ENCODE assay signal across 2 cellular contexts in the genomic region with DNA sequence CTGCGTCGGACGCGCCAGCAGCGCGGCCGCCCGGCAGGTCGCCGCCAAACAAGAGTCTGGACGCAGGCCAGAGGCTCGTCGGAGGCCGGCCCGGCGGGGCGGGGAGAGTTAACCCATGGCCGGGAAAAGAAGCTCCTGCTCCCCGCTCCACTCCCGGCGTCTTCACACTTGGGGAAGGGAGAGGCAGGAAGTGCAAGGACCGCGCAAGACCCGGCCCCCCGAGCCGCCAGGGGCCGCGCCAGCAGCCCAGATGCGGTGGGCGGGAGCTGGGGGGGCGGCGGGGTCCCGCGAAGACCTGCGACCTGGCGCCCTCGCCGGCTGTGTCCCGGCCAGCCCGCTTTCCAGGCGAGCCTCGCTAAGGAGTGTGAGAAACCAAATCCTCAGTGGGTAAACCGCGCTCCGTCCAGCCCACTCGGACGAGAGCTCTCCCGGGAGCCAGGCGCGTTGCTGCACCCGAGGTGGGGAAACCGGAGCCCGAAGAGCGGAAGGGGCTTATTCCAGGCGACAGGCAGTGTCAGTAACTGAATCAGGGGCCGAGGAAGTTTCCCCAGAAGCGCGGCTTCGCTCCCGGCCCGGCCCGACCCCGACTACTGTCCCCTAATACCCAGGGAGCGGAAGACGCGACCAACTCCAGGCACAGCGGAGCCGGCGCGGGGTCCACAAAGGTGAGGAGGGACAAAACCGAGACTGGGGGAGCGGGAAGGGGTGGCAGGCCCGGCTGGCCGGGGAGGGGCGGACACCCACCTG.
A peak's percentile ranks its signal among the peaks of the same experiment; 100 is the strongest.
TF ChIP-seq lines count a peak whose summit lies in the region.

No MANE protein-coding gene starts in this region.

TF ChIP-seq in PFSK-1, 5 proteins besides CTCF, POLR2A, EP300 and RAD21 (continued from another document):
- no peak for TF ChIP-seq POLR2AphosphoS5 (IDR thresholded peaks at IDR 0.05; ENCODE audit: low read depth, low read length)
TF ChIP-seq in PFSK-1: peak in this region for 1.

TF ChIP-seq in HepG2, 621 proteins besides CTCF, POLR2A, EP300 and RAD21 (continued from another document and continues in another):
- TF ChIP-seq SRSF4 (IDR thresholded peaks at IDR 0.05; ENCODE audit: low read depth, low read length, poor library complexity, severe bottlenecking) (no peak), ZNF766 (CRISPR knock-in tag; IDR thresholded peaks at IDR 0.05; ENCODE audit: borderline replicate concordance) (no peak), NONO (IDR thresholded peaks at IDR 0.05) (no peak), NONO (CRISPR knock-in tag; conservative IDR thresholded peaks at IDR 0.05) (no peak), ZNF83 (CRISPR knock-in tag; IDR thresholded peaks at IDR 0.05; ENCODE audit: borderline replicate concordance) (no peak), KLF12 (CRISPR knock-in tag; IDR thresholded peaks at IDR 0.05; ENCODE audit: borderline replicate concordance) (no peak), ZNF253 (CRISPR knock-in tag; IDR thresholded peaks at IDR 0.05; ENCODE audit: borderline replicate concordance) (0 out of 2 replicates have a peak, but pooled peaks have one; percentile 44), ZNF484 (CRISPR knock-in tag; IDR thresholded peaks at IDR 0.05; ENCODE audit: borderline replicate concordance, low read depth) (no peak), EEA1 (CRISPR knock-in tag; IDR thresholded peaks at IDR 0.05; ENCODE audit: borderline replicate concordance) (no peak), REPIN1 (CRISPR knock-in tag; IDR thresholded peaks at IDR 0.05; ENCODE audit: borderline replicate concordance, low read depth) (no peak), ZNF547 (CRISPR knock-in tag; IDR thresholded peaks at IDR 0.05) (no peak), NFE2L1 (CRISPR knock-in tag; IDR thresholded peaks at IDR 0.05; ENCODE audit: borderline replicate concordance) (no peak), ZNF558 (CRISPR knock-in tag; IDR thresholded peaks at IDR 0.05; ENCODE audit: borderline replicate concordance) (no peak), ZNF564 (CRISPR knock-in tag; IDR thresholded peaks at IDR 0.05) (0 out of 2 replicates have a peak, but pooled peaks have one; percentile 36), PAF1 (CRISPR knock-in tag; IDR thresholded peaks at IDR 0.05) (no peak), RARG (CRISPR knock-in tag; IDR thresholded peaks at IDR 0.05; ENCODE audit: low read depth) (no peak), NCOA2 (CRISPR knock-in tag; IDR thresholded peaks at IDR 0.05) (no peak), NFE2 (CRISPR knock-in tag; IDR thresholded peaks at IDR 0.05) (no peak), HMG20A (CRISPR knock-in tag; IDR thresholded peaks at IDR 0.05; ENCODE audit: borderline replicate concordance) (no peak), SAP130 (CRISPR knock-in tag; IDR thresholded peaks at IDR 0.05; ENCODE audit: low read depth) (no peak), TAF1 (CRISPR knock-in tag; IDR thresholded peaks at IDR 0.05) (no peak), SAFB2 (CRISPR knock-in tag; IDR thresholded peaks at IDR 0.05; ENCODE audit: borderline replicate concordance, low read depth) (no peak), ZBTB8A (CRISPR knock-in tag; IDR thresholded peaks at IDR 0.05; ENCODE audit: borderline replicate concordance, low read depth) (no peak), ZFY (CRISPR knock-in tag; IDR thresholded peaks at IDR 0.05) (0 out of 2 replicates have a peak, but pooled peaks have one; percentile 17), NFYB (CRISPR knock-in tag; IDR thresholded peaks at IDR 0.05) (no peak), SPEN (CRISPR knock-in tag; IDR thresholded peaks at IDR 0.05; ENCODE audit: low read depth) (no peak), ZFP36L2 (CRISPR knock-in tag; IDR thresholded peaks at IDR 0.05) (no peak), HNRNPLL (IDR thresholded peaks at IDR 0.05; ENCODE audit: low read depth, low read length, poor library complexity, severe bottlenecking) (peak; percentile 80)
- TF ChIP-seq, protein P1, sequence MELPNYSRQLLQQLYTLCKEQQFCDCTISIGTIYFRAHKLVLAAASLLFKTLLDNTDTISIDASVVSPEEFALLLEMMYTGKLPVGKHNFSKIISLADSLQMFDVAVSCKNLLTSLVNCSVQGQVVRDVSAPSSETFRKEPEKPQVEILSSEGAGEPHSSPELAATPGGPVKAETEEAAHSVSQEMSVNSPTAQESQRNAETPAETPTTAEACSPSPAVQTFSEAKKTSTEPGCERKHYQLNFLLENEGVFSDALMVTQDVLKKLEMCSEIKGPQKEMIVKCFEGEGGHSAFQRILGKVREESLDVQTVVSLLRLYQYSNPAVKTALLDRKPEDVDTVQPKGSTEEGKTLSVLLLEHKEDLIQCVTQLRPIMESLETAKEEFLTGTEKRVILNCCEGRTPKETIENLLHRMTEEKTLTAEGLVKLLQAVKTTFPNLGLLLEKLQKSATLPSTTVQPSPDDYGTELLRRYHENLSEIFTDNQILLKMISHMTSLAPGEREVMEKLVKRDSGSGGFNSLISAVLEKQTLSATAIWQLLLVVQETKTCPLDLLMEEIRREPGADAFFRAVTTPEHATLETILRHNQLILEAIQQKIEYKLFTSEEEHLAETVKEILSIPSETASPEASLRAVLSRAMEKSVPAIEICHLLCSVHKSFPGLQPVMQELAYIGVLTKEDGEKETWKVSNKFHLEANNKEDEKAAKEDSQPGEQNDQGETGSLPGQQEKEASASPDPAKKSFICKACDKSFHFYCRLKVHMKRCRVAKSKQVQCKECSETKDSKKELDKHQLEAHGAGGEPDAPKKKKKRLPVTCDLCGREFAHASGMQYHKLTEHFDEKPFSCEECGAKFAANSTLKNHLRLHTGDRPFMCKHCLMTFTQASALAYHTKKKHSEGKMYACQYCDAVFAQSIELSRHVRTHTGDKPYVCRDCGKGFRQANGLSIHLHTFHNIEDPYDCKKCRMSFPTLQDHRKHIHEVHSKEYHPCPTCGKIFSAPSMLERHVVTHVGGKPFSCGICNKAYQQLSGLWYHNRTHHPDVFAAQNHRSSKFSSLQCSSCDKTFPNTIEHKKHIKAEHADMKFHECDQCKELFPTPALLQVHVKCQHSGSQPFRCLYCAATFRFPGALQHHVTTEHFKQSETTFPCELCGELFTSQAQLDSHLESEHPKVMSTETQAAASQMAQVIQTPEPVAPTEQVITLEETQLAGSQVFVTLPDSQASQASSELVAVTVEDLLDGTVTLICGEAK (IDR thresholded peaks at IDR 0.05): no peak
- TF ChIP-seq, protein P1 (CRISPR knock-in tag; IDR thresholded peaks at IDR 0.05): no peak
- TF ChIP-seq, protein P2, sequence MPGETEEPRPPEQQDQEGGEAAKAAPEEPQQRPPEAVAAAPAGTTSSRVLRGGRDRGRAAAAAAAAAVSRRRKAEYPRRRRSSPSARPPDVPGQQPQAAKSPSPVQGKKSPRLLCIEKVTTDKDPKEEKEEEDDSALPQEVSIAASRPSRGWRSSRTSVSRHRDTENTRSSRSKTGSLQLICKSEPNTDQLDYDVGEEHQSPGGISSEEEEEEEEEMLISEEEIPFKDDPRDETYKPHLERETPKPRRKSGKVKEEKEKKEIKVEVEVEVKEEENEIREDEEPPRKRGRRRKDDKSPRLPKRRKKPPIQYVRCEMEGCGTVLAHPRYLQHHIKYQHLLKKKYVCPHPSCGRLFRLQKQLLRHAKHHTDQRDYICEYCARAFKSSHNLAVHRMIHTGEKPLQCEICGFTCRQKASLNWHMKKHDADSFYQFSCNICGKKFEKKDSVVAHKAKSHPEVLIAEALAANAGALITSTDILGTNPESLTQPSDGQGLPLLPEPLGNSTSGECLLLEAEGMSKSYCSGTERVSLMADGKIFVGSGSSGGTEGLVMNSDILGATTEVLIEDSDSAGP (CRISPR knock-in tag; IDR thresholded peaks at IDR 0.05; ENCODE audit: borderline replicate concordance): peak; percentile 28; the same call in 1 of the 2 replicates
- TF ChIP-seq, protein P3, sequence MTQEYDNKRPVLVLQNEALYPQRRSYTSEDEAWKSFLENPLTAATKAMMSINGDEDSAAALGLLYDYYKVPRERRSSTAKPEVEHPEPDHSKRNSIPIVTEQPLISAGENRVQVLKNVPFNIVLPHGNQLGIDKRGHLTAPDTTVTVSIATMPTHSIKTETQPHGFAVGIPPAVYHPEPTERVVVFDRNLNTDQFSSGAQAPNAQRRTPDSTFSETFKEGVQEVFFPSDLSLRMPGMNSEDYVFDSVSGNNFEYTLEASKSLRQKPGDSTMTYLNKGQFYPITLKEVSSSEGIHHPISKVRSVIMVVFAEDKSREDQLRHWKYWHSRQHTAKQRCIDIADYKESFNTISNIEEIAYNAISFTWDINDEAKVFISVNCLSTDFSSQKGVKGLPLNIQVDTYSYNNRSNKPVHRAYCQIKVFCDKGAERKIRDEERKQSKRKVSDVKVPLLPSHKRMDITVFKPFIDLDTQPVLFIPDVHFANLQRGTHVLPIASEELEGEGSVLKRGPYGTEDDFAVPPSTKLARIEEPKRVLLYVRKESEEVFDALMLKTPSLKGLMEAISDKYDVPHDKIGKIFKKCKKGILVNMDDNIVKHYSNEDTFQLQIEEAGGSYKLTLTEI (CRISPR knock-in tag; conservative IDR thresholded peaks at IDR 0.05): no peak
- TF ChIP-seq, protein P4, sequence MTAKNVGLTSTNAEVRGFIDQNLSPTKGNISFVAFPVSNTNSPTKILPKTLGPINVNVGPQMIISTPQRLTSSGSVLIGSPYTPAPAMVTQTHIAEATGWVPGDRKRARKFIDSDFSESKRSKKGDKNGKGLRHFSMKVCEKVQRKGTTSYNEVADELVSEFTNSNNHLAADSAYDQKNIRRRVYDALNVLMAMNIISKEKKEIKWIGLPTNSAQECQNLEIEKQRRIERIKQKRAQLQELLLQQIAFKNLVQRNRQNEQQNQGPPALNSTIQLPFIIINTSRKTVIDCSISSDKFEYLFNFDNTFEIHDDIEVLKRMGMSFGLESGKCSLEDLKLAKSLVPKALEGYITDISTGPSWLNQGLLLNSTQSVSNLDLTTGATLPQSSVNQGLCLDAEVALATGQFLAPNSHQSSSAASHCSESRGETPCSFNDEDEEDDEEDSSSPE (CRISPR knock-in tag; IDR thresholded peaks at IDR 0.05): no peak
- TF ChIP-seq, protein P5, sequence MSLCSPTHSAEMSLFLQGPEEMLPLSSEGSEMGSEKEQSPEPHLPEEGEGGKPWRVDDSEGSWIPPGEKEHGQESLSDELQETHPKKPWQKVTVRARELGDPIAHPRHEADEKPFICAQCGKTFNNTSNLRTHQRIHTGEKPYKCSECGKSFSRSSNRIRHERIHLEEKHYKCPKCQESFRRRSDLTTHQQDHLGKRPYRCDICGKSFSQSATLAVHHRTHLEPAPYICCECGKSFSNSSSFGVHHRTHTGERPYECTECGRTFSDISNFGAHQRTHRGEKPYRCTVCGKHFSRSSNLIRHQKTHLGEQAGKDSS (CRISPR knock-in tag; IDR thresholded peaks at IDR 0.05; ENCODE audit: borderline replicate concordance, low read depth): no peak
- TF ChIP-seq, protein P6, sequence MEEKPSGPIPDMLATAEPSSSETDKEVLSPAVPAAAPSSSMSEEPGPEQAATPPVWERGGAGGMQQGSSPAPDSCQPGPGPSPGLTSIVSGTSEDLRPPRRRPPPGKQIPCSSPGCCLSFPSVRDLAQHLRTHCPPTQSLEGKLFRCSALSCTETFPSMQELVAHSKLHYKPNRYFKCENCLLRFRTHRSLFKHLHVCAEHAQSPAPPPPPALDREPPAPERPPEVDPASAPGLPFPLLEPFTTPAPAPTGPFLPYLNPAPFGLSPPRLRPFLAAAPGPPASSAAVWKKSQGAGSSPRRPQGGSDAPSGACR (CRISPR knock-in tag; IDR thresholded peaks at IDR 0.05): no peak
- TF ChIP-seq, protein P7, sequence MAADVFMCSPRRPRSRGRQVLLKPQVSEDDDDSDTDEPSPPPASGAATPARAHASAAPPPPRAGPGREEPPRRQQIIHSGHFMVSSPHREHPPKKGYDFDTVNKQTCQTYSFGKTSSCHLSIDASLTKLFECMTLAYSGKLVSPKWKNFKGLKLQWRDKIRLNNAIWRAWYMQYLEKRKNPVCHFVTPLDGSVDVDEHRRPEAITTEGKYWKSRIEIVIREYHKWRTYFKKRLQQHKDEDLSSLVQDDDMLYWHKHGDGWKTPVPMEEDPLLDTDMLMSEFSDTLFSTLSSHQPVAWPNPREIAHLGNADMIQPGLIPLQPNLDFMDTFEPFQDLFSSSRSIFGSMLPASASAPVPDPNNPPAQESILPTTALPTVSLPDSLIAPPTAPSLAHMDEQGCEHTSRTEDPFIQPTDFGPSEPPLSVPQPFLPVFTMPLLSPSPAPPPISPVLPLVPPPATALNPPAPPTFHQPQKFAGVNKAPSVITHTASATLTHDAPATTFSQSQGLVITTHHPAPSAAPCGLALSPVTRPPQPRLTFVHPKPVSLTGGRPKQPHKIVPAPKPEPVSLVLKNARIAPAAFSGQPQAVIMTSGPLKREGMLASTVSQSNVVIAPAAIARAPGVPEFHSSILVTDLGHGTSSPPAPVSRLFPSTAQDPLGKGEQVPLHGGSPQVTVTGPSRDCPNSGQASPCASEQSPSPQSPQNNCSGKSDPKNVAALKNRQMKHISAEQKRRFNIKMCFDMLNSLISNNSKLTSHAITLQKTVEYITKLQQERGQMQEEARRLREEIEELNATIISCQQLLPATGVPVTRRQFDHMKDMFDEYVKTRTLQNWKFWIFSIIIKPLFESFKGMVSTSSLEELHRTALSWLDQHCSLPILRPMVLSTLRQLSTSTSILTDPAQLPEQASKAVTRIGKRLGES (CRISPR knock-in tag; IDR thresholded peaks at IDR 0.05; ENCODE audit: borderline replicate concordance): no peak
- TF ChIP-seq, protein P8, sequence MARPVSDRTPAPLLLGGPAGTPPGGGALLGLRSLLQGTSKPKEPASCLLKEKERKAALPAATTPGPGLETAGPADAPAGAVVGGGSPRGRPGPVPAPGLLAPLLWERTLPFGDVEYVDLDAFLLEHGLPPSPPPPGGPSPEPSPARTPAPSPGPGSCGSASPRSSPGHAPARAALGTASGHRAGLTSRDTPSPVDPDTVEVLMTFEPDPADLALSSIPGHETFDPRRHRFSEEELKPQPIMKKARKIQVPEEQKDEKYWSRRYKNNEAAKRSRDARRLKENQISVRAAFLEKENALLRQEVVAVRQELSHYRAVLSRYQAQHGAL (CRISPR knock-in tag; IDR thresholded peaks at IDR 0.05; ENCODE audit: not compliant biosample characterization): no peak
- TF ChIP-seq, protein P9, sequence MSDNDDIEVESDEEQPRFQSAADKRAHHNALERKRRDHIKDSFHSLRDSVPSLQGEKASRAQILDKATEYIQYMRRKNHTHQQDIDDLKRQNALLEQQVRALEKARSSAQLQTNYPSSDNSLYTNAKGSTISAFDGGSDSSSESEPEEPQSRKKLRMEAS (IDR thresholded peaks at IDR 0.05): no peak
